Comparison of ENCODE assay signal across 24 cellular contexts in the genomic region with DNA sequence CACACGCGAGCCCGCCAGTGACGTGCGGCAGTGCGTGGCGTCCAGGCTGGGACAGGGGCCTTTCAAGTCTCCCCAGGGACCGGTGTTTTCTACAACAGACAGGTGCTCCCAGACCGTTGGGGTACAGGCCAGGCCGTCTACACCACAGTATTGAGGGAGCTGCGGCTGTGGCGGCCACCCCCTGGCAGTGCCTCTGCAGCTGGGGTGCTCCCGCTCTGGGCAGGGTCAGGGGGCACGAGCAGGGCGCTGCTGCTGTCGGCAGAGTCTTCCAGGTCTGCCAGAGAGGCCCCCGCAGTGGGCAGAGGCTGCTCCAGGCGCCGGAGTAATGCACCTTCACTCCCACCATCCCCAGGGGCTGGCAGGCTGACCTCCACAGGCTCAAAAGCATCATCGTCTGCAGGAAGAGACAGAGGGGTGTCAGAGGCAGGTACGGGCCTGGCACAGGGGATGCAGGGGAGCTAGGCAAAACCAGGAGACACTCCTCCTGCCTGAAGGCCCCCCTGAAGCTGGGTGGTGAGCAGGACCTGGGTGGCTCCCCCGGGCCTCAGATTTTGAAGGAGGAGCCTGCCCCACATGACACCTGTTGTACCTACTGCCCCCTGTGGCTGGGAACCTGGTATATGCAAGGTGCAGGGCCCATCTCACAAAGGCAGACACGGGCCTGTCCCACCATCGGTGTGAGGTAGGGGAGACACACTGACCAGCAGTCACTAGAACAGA.
DNase-seq lines count a peak whose midpoint lies in the region; ATAC-seq, FAIRE-seq and TF ChIP-seq lines count a peak whose summit lies in the region.
"Had no signal": no experiment of that assay in that cellular context is flagged by ENCODE, and none has a peak within 500 bp of the region (broad histone marks: within the 10 kb centered on the region; RNA-seq: fewer than 3 reads in every experiment).

No MANE protein-coding gene starts in this region.

- H3K27ac ChIP-seq in HEK293 (ENCODE audit: extremely low read depth, low read depth, low read length) (no peak overlapping the region), VCaP (no peak overlapping the region), HepG2 (ENCODE audit: extremely low read length, insufficient read depth, low read length) (no peak overlapping the region), upper lobe of left lung (no peak overlapping the region), esophagus muscularis mucosa (replicated peaks in 1 of 4) (no peak overlapping the region)
- H3K27ac ChIP-seq: pancreas, Peyer's patch had no signal

- no peak overlapping the region for H3K4me2 ChIP-seq in HepG2 (ENCODE audit: low read depth, low read length)
- H3K4me2 ChIP-seq: SK-N-SH had no signal

- H2AFZ ChIP-seq in HepG2 (ENCODE audit: low read length): no peak overlapping the region

- H3K4me3 ChIP-seq in HEK293 (ENCODE audit: low read depth, low read length) (no peak overlapping the region), HepG2 (replicated peaks in 1 of 3; ENCODE audit: insufficient read depth in 1 of 3, low read depth in 2 of 3, low read length in 3 of 3) (no peak overlapping the region), upper lobe of left lung (no peak overlapping the region), esophagus muscularis mucosa (no peak overlapping the region)
- H3K4me3 ChIP-seq: pancreas, Peyer's patch had no signal

- H3K4me1 ChIP-seq in HEK293 (ENCODE audit: control insufficient read depth, insufficient read depth, low read length) (no peaks in the 10 kb centered on the region), HepG2 (ENCODE audit: insufficient read depth, low read length) (no peaks in the 10 kb centered on the region), upper lobe of left lung (no peaks in the 10 kb centered on the region), esophagus muscularis mucosa (no peaks in the 10 kb centered on the region)
- H3K4me1 ChIP-seq: pancreas, Peyer's patch had no signal

- BruUV-seq in HepG2 (replicated peaks; lab: Mats Ljungman, UMichigan): no TSS peak

- no peaks in the 10 kb centered on the region for H3K79me2 ChIP-seq in HepG2 (ENCODE audit: insufficient read depth, low read length)

- no peaks in the 10 kb centered on the region for H3K27me3 ChIP-seq in HepG2 (ENCODE audit: control insufficient read depth in 1 of 2, insufficient read depth in 2 of 2, low read length in 2 of 2)
- H3K27me3 ChIP-seq in upper lobe of left lung: no peaks in the 10 kb centered on the region
- no peaks in the 10 kb centered on the region for H3K27me3 ChIP-seq in esophagus muscularis mucosa
- H3K27me3 ChIP-seq: pancreas, Peyer's patch had no signal

- no peak overlapping the region for H3K9ac ChIP-seq in HepG2 (ENCODE audit: insufficient read depth, low read depth, low read length)
- H3K9ac ChIP-seq: SK-N-SH had no signal

- H3K9me3 ChIP-seq in HEK293 (ENCODE audit: control insufficient read depth, insufficient read depth, low read depth, low read length): no peaks in the 10 kb centered on the region
- no peaks in the 10 kb centered on the region for H3K9me3 ChIP-seq in HepG2 (ENCODE audit: low read length)
- H3K9me3 ChIP-seq in upper lobe of left lung: no peaks in the 10 kb centered on the region
- H3K9me3 ChIP-seq in esophagus muscularis mucosa: no peaks in the 10 kb centered on the region
- H3K9me3 ChIP-seq: pancreas, Peyer's patch, SK-N-SH had no signal

- FAIRE-seq in HepG2 (lab: Jason Lieb, UNC): no peak
- FAIRE-seq: HTR-8/SVneo, pancreas had no signal

- ATAC-seq in HepG2: no peak
- ATAC-seq in upper lobe of left lung (ENCODE audit: low FRiP score in 2 of 2): no peak
- ATAC-seq: activated CD8-positive, alpha-beta T cell treated with anti-CD3 and anti-CD28 coated beads for 36 hours; left cardiac atrium; naive thymus-derived CD8-positive, alpha-beta T cell; pancreas had no signal

- intact Hi-C loops in HepG2 (cut with micrococcal nuclease; ENCODE audit: unreplicated experiment) (no loop called here), esophagus muscularis mucosa (cut with DNase I) (no loop called here)

- TF ChIP-seq RAD21 in HepG2 (CRISPR knock-in tag; IDR thresholded peaks at IDR 0.05): no peak

- POLR2A ChIA-PET in HEK293 (lab: Yijun Ruan, JAX): no interaction called here
- POLR2A ChIA-PET in HepG2 (lab: Yijun Ruan, JAX): no interaction called here

- no peak for TF ChIP-seq POLR2A in HepG2 (IDR thresholded peaks at IDR 0.05; ENCODE audit: insufficient read depth in 1 of 2, low read depth in 2 of 2, low read length in 2 of 2)
- TF ChIP-seq POLR2A in upper lobe of left lung (IDR thresholded peaks at IDR 0.05): no peak
- TF ChIP-seq POLR2A in esophagus muscularis mucosa (IDR thresholded peaks at IDR 0.05; ENCODE audit: low read depth): no peak

- no peaks in the 10 kb centered on the region for H4K20me1 ChIP-seq in HepG2 (ENCODE audit: insufficient read depth, low read length)

- no peak for TF ChIP-seq CTCF in HEK293 (tag by site-specific recombination; IDR thresholded peaks at IDR 0.05)
- 0 out of 2 replicates have a peak, but pooled peaks have one; percentile 9 for TF ChIP-seq CTCF in VCaP (conservative IDR thresholded peaks at IDR 0.05)
- TF ChIP-seq CTCF in HepG2 (CRISPR knock-in tag; IDR thresholded peaks at IDR 0.05): no peak
- TF ChIP-seq CTCF in upper lobe of left lung (IDR thresholded peaks at IDR 0.05): no peak
- no peak for TF ChIP-seq CTCF in esophagus muscularis mucosa (IDR thresholded peaks at IDR 0.05)

- no CpG with 5 or more reads among the region's 24 CpGs for WGBS in HepG2 (ENCODE audit: low lambda C conversion rate)
- WGBS in upper lobe of left lung, 2 donors: 94 to 97% methylated on average over 8 to 14 of the region's 24 CpGs
- 88% methylated on average over 7 of the region's 24 CpGs for WGBS in esophagus muscularis mucosa

- TF ChIP-seq EP300 in HepG2 (IDR thresholded peaks at IDR 0.05; ENCODE audit: low read depth in 2 of 2, low read length in 2 of 2): no peak
- no peak for TF ChIP-seq EP300 in HepG2 (CRISPR knock-in tag; IDR thresholded peaks at IDR 0.05; ENCODE audit: borderline replicate concordance)
- no peak for TF ChIP-seq EP300 in upper lobe of left lung (IDR thresholded peaks at IDR 0.05)
- no peak for TF ChIP-seq EP300 in esophagus muscularis mucosa (IDR thresholded peaks at IDR 0.05)

- H3K36me3 ChIP-seq in HEK293 (ENCODE audit: control insufficient read depth in 2 of 2, insufficient read depth in 1 of 2, low read length in 2 of 2) (peaks cover 0 to 63% of the 10 kb centered on the region in 2 experiments; a peak in 1 of 3 replicates), HepG2 (replicated peaks in 1 of 2; ENCODE audit: control insufficient read depth in 1 of 2, insufficient read depth in 2 of 2, low read length in 2 of 2) (peaks cover 25 to 44% of the 10 kb centered on the region in 2 experiments; a peak in 4 of 5 replicates), upper lobe of left lung (peaks cover 18 to 77% (median 64%) of the 10 kb centered on the region in 4 donors), esophagus muscularis mucosa (peaks cover 44 to 72% (median 68%) of the 10 kb centered on the region in 4 donors)

- CTCF ChIA-PET in HEK293 (lab: Yijun Ruan, JAX) (interaction anchor here (0.6 kb wide), 1 partner anchor 74 kb away, joined by 3 read pairs; no protein-coding TSS in a partner anchor), HepG2 (lab: Yijun Ruan, JAX; ENCODE audit: low intra/inter-chr PET ratio, low total read pairs) (no interaction called here)

- DNase-seq in HepG2 (ENCODE audit: low spot score) (no peak), upper lobe of left lung (peak; percentile 18 to 80), esophagus muscularis mucosa (ENCODE audit: extremely low spot score) (no peak), activated gamma-delta T cell treated with Interleukin-2 at 50 U/mL for 16 hours (no peak), HuH-7 (ENCODE audit: low spot score) (no peak)
- DNase-seq: activated CD8-positive, alpha-beta T cell treated with anti-CD3 and anti-CD28 coated beads for 36 hours; activated naive CD4-positive, alpha-beta T cell treated with anti-CD3 and anti-CD28 coated beads for 36 hours; amniotic stem cell; CD4-positive, alpha-beta memory T cell; DMS53; GDM1; glutamatergic neuron; Kasumi-1; left cardiac atrium; naive thymus-derived CD8-positive, alpha-beta T cell; NCI-H1048; NCI-H2029; SK-N-SH; T-helper 2 cell had no signal

- in situ Hi-C loops in HepG2 (cut with HindIII; ENCODE audit: extremely low pct_ligation_motif_present, low pct_unique_long_range_greater_than_20kb): no loop called here

TF ChIP-seq in HepG2, 621 proteins besides CTCF, POLR2A, EP300 and RAD21:
- no peak for TF ChIP-seq HOXA5 (CRISPR knock-in tag; IDR thresholded peaks at IDR 0.05)
- no peak for TF ChIP-seq HOXA3 (CRISPR knock-in tag; IDR thresholded peaks at IDR 0.05)
- TF ChIP-seq MED8 (CRISPR knock-in tag; IDR thresholded peaks at IDR 0.05; ENCODE audit: insufficient replicate concordance): no peak
- TF ChIP-seq AGO2 (optimal IDR thresholded peaks at IDR 0.05; ENCODE audit: low read depth, low read length): peak; percentile 37
- no peak for TF ChIP-seq MTF1 (CRISPR knock-in tag; IDR thresholded peaks at IDR 0.05)
- no peak for TF ChIP-seq ISL2 (CRISPR knock-in tag; IDR thresholded peaks at IDR 0.05)
- no peak for TF ChIP-seq SMARCE1 (IDR thresholded peaks at IDR 0.05; ENCODE audit: borderline replicate concordance)
TF ChIP-seq in HepG2: peak in this region for 1.

Comparison
In these comparisons a context has a peak if more than half of its experiments do, and no peak if none do; other contexts are left out.
1. DNase-seq: peak in upper lobe of left lung (2 of 2); none in HepG2 (single experiment), esophagus muscularis mucosa (single experiment), activated gamma-delta T cell treated with Interleukin-2 at 50 U/mL for 16 hours (single experiment) and HuH-7 (single experiment).